Comparison of ENCODE assay signal across 8 cellular contexts in the genomic region with DNA sequence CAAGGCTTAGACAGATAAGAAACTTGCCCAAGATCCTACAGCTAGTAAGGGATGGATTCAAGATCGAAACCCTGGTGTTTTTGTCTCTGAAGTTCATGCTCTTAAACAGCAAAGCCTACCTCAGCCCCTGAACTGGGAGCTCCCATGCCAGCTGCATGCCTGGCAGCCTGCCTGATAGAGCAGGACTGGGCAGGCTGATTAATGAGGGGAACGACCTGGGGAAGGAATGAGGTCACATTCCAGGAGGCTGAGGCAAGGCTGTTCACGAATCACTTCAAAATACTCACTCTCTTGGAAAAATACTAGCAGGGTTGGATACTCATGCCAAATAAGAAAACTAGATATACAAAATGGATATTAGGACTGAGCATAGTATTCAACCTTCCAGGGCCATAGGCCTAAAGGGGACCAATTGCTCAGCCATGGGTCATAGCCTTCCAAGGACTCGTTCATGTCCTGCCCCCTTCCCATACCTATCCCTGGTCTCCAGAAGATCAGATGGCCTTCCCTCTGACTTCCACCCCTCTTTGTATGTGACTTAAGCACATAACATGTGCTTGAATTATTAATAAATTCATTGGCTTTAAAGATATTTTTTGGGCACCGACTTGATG. TPM values are rescaled to one million over a fixed set of nuclear protein-coding genes. Genes with fewer than 3 reads are reported as not detected.
A peak's percentile ranks its signal among the peaks of the same experiment; 100 is the strongest.
DNase-seq lines count a peak whose midpoint lies in the region; ATAC-seq and TF ChIP-seq lines count a peak whose summit lies in the region.

No MANE protein-coding gene starts in this region.

- H3K27me3 ChIP-seq in suprapubic skin = no peaks in the 10 kb centered on the region

- WGBS in suprapubic skin = 32% methylated on average over 5 of the region's 5 CpGs

- H3K36me3 ChIP-seq in suprapubic skin = no peaks in the 10 kb centered on the region

- H3K27ac ChIP-seq in suprapubic skin = peak overlapping the region; percentile 27

- no peak overlapping the region for H3K4me3 ChIP-seq in suprapubic skin

- no peak for TF ChIP-seq EP300 in suprapubic skin (IDR thresholded peaks at IDR 0.05)

- ATAC-seq in GM18520 (IDR thresholded peaks at IDR 0.05; ENCODE audit: unreplicated experiment) = no peak
- no peak for ATAC-seq in GM19035 (IDR thresholded peaks at IDR 0.05; ENCODE audit: unreplicated experiment)

- DNase-seq in HK-2 (ENCODE audit: unreplicated experiment) (peak; percentile 70), amniotic stem cell (lab: John Stamatoyannopoulos, UW) (peak; percentile 26), hepatic stellate cell (ENCODE audit: low spot score) (peak; percentile 79), suprapubic skin (ENCODE audit: low spot score in 2 of 2) (no peak), superior temporal gyrus (ENCODE audit: extremely low spot score) (no peak)
- no peak for DNase-seq in effector CD4-positive, alpha-beta T cell

- no peak for TF ChIP-seq CTCF in suprapubic skin (IDR thresholded peaks at IDR 0.05)

- no peak for TF ChIP-seq POLR2A in suprapubic skin (IDR thresholded peaks at IDR 0.05)

- peaks cover 41% of the 10 kb centered on the region for H3K4me1 ChIP-seq in suprapubic skin

- H3K9me3 ChIP-seq in suprapubic skin = no peaks in the 10 kb centered on the region

RNA-seq across cellular contexts. Expression of gene TACSTD2, which starts 15.6 kb away (rescaled TPM):
- total RNA-seq in suprapubic skin = 100 to 1,000 TPM; 151 to 724 (median 511) TPM

RNA-seq across cellular contexts. Expression of gene OMA1, which starts 46.1 kb away (rescaled TPM):
- total RNA-seq in suprapubic skin = 10 to 100 TPM; 17.9 to 31.5 (median 27.8) TPM

Comparison
In these comparisons a context has a peak if more than half of its experiments do, and no peak if none do; other contexts are left out.
1. DNase-seq: peak in HK-2 (single experiment), amniotic stem cell (single experiment) and hepatic stellate cell (single experiment); none in suprapubic skin (0 of 2), effector CD4-positive, alpha-beta T cell (single experiment) and superior temporal gyrus (single experiment).